ENCODE assay signal across 1 cellular context in genomic region chr16:27457605-27457900, GRCh38. TPM values are rescaled to one million over a fixed set of nuclear protein-coding genes. Genes with fewer than 3 reads are reported as not detected.
"Had no signal": no experiment of that assay in that cellular context is flagged by ENCODE, and none has a peak within 500 bp of the region (broad histone marks: within the 10 kb centered on the region; RNA-seq: fewer than 3 reads in every experiment).

No MANE protein-coding gene starts in this region.

RNA-seq across cellular contexts. Expression of gene IL21R, which starts 55.6 kb away (rescaled TPM):
- total RNA-seq: endothelial cell of umbilical vein had no signal
